In genomic region chr16:85750827-85751641, GRCh38 we compare ENCODE assay signal across 8 cellular contexts.
DNase-seq lines count a peak whose midpoint lies in the region; ATAC-seq lines count a peak whose summit lies in the region.

C16orf74 (minus strand) TSS chr16:85751096; CDS start chr16:85735217, 15,879 bp downstream.

- peak within 1 kb of the TSS in 9 of 11 experiments; percentile 22 to 65 (median 56); a peak in 16 of 22 replicates for H3K27ac ChIP-seq in BLaER1 treated with 17β-estradiol and CSF1 and Interleukin-3, amounts not matched to agents 10 nM and 100 nM
- no peak within 1 kb of the TSS for H3K27ac ChIP-seq in iPS DF 6.9 (ENCODE audit: low read length)

- peak; percentile 45 for ATAC-seq in GM18867 (IDR thresholded peaks at IDR 0.05; ENCODE audit: unreplicated experiment)
- no peak for ATAC-seq in GM19397 (IDR thresholded peaks at IDR 0.05; ENCODE audit: unreplicated experiment)

- H3K4me1 ChIP-seq in BLaER1 treated with 17β-estradiol and CSF1 and Interleukin-3, amounts not matched to agents 10 nM and 100 nM = peaks cover 67 to 100% (median 94%) of the 10 kb centered on the region in 10 experiments
- peaks cover 15% of the 10 kb centered on the region for H3K4me1 ChIP-seq in iPS DF 6.9 (ENCODE audit: control insufficient read depth, insufficient read depth, low read length)

- H4K20me1 ChIP-seq in BLaER1 treated with 17β-estradiol and CSF1 and Interleukin-3, amounts not matched to agents 10 nM and 100 nM = peaks cover 0 to 70% (median 33%) of the 10 kb centered on the region in 11 experiments; a peak in 17 of 22 replicates

- H3K4me3 ChIP-seq in BLaER1 treated with 17β-estradiol and CSF1 and Interleukin-3, amounts not matched to agents 10 nM and 100 nM = peak within 1 kb of the TSS; percentile 65 to 80 (median 71)
- H3K4me3 ChIP-seq in iPS DF 6.9 (ENCODE audit: low read length) (peak within 1 kb of the TSS; percentile 47; the same call in 1 of the 2 replicates), skeletal muscle cell (ENCODE audit: low read depth, low read length) (peak within 1 kb of the TSS; percentile 58)

- peak; percentile 68 for DNase-seq in LoVo (ENCODE audit: low spot score)
- DNase-seq in amniotic epithelial cell (ENCODE audit: low read depth) = peak; percentile 19
- no peak for DNase-seq in iPS DF 6.9 (ENCODE audit: low read depth, low spot score)
- no peak for DNase-seq in skeletal muscle cell (ENCODE audit: low read depth)
- DNase-seq in cerebellar nuclear complex (lab: John Stamatoyannopoulos, UW) = no peak

- H3K9ac ChIP-seq in BLaER1 treated with 17β-estradiol and CSF1 and Interleukin-3, amounts not matched to agents 10 nM and 100 nM = peak within 1 kb of the TSS; percentile 48 to 79 (median 70); a peak in 21 of 22 replicates

- peaks cover 0 to 65% (median 0%) of the 10 kb centered on the region in 11 experiments; a peak in 7 of 22 replicates for H3K27me3 ChIP-seq in BLaER1 treated with 17β-estradiol and CSF1 and Interleukin-3, amounts not matched to agents 10 nM and 100 nM
- H3K27me3 ChIP-seq in iPS DF 6.9 (ENCODE audit: control insufficient read depth, insufficient read depth, low read length) = peaks cover 6% of the 10 kb centered on the region

- no peaks in the 10 kb centered on the region for H3K9me3 ChIP-seq in BLaER1 treated with 17β-estradiol and CSF1 and Interleukin-3, amounts not matched to agents 10 nM and 100 nM (replicated peaks in 1 of 11)
- no peaks in the 10 kb centered on the region for H3K9me3 ChIP-seq in iPS DF 6.9 (ENCODE audit: control insufficient read depth, insufficient read depth, low read length)

- WGBS in iPS DF 6.9 (ENCODE audit: insufficient coverage, insufficient read length) = no CpG with 5 or more reads among the region's 96 CpGs

- H3K4me2 ChIP-seq in BLaER1 treated with 17β-estradiol and CSF1 and Interleukin-3, amounts not matched to agents 10 nM and 100 nM = peak within 1 kb of the TSS; percentile 98 to 100 (median 100)

- no peaks in the 10 kb centered on the region; a peak in 1 of 22 replicates for H3K36me3 ChIP-seq in BLaER1 treated with 17β-estradiol and CSF1 and Interleukin-3, amounts not matched to agents 10 nM and 100 nM
- no peaks in the 10 kb centered on the region for H3K36me3 ChIP-seq in iPS DF 6.9 (ENCODE audit: control insufficient read depth, insufficient read depth, low read length)

Comparison
In these comparisons a context has a peak if more than half of its experiments do, and no peak if none do; other contexts are left out.
1. DNase-seq: peak in LoVo (single experiment) and amniotic epithelial cell (single experiment); none in iPS DF 6.9 (single experiment), skeletal muscle cell (single experiment) and cerebellar nuclear complex (0 of 2).
2. Peak in every context shown above with its lines, with median percentiles within 50 percentile points of each other: H3K4me3 ChIP-seq.